In genomic region chr4:140296335-140296753, GRCh38 we compare ENCODE assay signal across 8 cellular contexts.
DNase-seq lines count a peak whose midpoint lies in the region; TF ChIP-seq lines count a peak whose summit lies in the region.

No MANE protein-coding gene starts in this region.

- no peaks in the 10 kb centered on the region for H3K9me3 ChIP-seq in mesenchymal stem cell (ENCODE audit: control insufficient read depth, low read length)

- H3K79me1 ChIP-seq in mesenchymal stem cell (replicated peaks; ENCODE audit: low read length, poor library complexity, severe bottlenecking): no peaks in the 10 kb centered on the region

- H4K91ac ChIP-seq in mesenchymal stem cell (ENCODE audit: low read length): no peak overlapping the region

- peak overlapping the region in 1 of 2 experiments; percentile 33 for H3K18ac ChIP-seq in mesenchymal stem cell (ENCODE audit: low read depth in 1 of 2, low read length in 2 of 2)

- H2AFZ ChIP-seq in mesenchymal stem cell (ENCODE audit: low read depth, low read length): no peak overlapping the region

- H3K4me3 ChIP-seq in cardiac fibroblast (replicated peaks in 1 of 2; ENCODE audit: low read depth in 2 of 2, low read length in 2 of 2): peak overlapping the region in 1 of 2 donors; percentile 6
- peak overlapping the region in 1 of 2 experiments; percentile 61 for H3K4me3 ChIP-seq in mesenchymal stem cell (ENCODE audit: insufficient read depth in 1 of 2, low read depth in 1 of 2, low read length in 2 of 2)

- H3K14ac ChIP-seq in mesenchymal stem cell (ENCODE audit: low read length in 2 of 2): no peak overlapping the region

- peaks cover 12% of the 10 kb centered on the region for H3K4me1 ChIP-seq in mesenchymal stem cell (ENCODE audit: control insufficient read depth, insufficient read depth, low read depth, low read length)

- H2BK5ac ChIP-seq in mesenchymal stem cell (ENCODE audit: low read depth, low read length, poor library complexity, severe bottlenecking): no peak overlapping the region

- H2BK15ac ChIP-seq in mesenchymal stem cell (ENCODE audit: low read depth, poor library complexity, severe bottlenecking): no peak overlapping the region

- H2BK120ac ChIP-seq in mesenchymal stem cell (ENCODE audit: low read depth, low read length): no peak overlapping the region

- no peak for TF ChIP-seq CTCF in cardiac fibroblast (IDR thresholded peaks at IDR 0.05; ENCODE audit: low read depth, low read length)

- peak overlapping the region; percentile 3 for H3K4me2 ChIP-seq in mesenchymal stem cell (ENCODE audit: low read length, poor library complexity, severe bottlenecking)

- no peak overlapping the region for H2AK5ac ChIP-seq in mesenchymal stem cell (ENCODE audit: low read length, severe bottlenecking)

- H4K8ac ChIP-seq in mesenchymal stem cell (ENCODE audit: low read length): no peak overlapping the region

- peak overlapping the region; percentile 2 for H3K27ac ChIP-seq in mesenchymal stem cell (ENCODE audit: low read length, poor library complexity, severe bottlenecking)

- no peak overlapping the region for H3K4ac ChIP-seq in mesenchymal stem cell (ENCODE audit: low read depth in 1 of 2, low read length in 2 of 2)

- H3K36me3 ChIP-seq in mesenchymal stem cell (ENCODE audit: control insufficient read depth in 1 of 2, insufficient read depth in 2 of 2, low read depth in 1 of 2, low read length in 2 of 2): no peaks in the 10 kb centered on the region

- no peak overlapping the region for H3K23ac ChIP-seq in mesenchymal stem cell (ENCODE audit: low read length in 2 of 2)

- 3% methylated on average over 10 of the region's 10 CpGs for WGBS in mesenchymal stem cell

- DNase-seq in AG08395 (ENCODE audit: low spot score) (peak; percentile 92), NCI-H1092 treated with DMSO at 0.1 percent for 48 hours (lab: John Stamatoyannopoulos, UW) (peak; percentile 82), cardiac fibroblast (ENCODE audit: low read depth in 2 of 2) (peak; percentile 75 to 87), mesenchymal stem cell (peak; percentile 91), SIG-M5 treated with dmso at 0.1 percent for 504 hours (lab: John Stamatoyannopoulos, UW; ENCODE audit: unreplicated experiment) (no peak), RPMI8226 (no peak), medulla oblongata (ENCODE audit: extremely low spot score) (no peak), NK-92 (lab: John Stamatoyannopoulos, UW; ENCODE audit: unreplicated experiment) (no peak)

- H3K27me3 ChIP-seq in mesenchymal stem cell (ENCODE audit: control insufficient read depth in 1 of 2, insufficient read depth in 1 of 2, low read length in 2 of 2): no peaks in the 10 kb centered on the region

- H3K9ac ChIP-seq in mesenchymal stem cell (ENCODE audit: low read length): peak overlapping the region; percentile 86

- H2BK12ac ChIP-seq in mesenchymal stem cell (ENCODE audit: low read length in 2 of 2): no peak overlapping the region

Comparison
In these comparisons a context has a peak if more than half of its experiments do, and no peak if none do; other contexts are left out.
1. DNase-seq: peak in AG08395 (single experiment), NCI-H1092 treated with DMSO at 0.1 percent for 48 hours (single experiment), cardiac fibroblast (2 of 2) and mesenchymal stem cell (single experiment); none in SIG-M5 treated with dmso at 0.1 percent for 504 hours (single experiment), RPMI8226 (single experiment), medulla oblongata (single experiment) and NK-92 (single experiment).